11 cellular contexts compared by ENCODE assay signal in genomic region chr10:26703974-26704373, GRCh38.
"Had no signal": no experiment of that assay in that cellular context is flagged by ENCODE, and none has a peak within 500 bp of the region (broad histone marks: within the 10 kb centered on the region; RNA-seq: fewer than 3 reads in every experiment).

No MANE protein-coding gene starts in this region.

- H3K4me2 ChIP-seq: GM23338 had no signal

- H3K27ac ChIP-seq: GM23248 had no signal

- H2AFZ ChIP-seq: GM23248, GM23338 had no signal

- ATAC-seq: GM23338, HCT116 had no signal

- H3K4me1 ChIP-seq: HAP-1 had no signal

- H3K4me3 ChIP-seq: GM23248, GM23338, HAP-1 had no signal

- DNase-seq: GM23248, GOT3, H7, H9, HCEC 1CT, HFFc6 had no signal

- H3K9ac ChIP-seq: GM23248 had no signal

- FAIRE-seq: H1, H54 had no signal
